Comparison of ENCODE assay signal across 21 cellular contexts in the genomic region with DNA sequence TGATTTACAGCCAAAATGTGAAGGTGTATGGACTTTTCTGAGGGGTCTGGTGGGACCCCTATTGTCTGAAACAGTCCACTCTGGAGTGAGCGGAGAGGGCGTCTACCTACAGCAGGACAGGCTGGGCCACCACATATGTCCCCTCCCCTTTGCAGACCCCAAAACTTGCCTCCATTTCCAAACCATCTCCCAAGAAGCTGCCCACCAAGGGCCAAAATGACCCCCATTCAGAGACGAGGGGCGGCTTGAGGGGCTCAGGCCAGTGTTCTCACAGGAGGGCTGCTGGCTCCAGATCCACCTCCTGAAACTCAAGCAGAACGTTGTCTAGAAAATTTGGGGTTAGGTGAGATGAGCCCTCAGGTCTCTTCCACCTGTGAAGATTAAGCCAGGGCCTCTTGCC.
DNase-seq lines count a peak whose midpoint lies in the region; ATAC-seq and TF ChIP-seq lines count a peak whose summit lies in the region.
"Had no signal": no experiment of that assay in that cellular context is flagged by ENCODE, and none has a peak within 500 bp of the region (broad histone marks: within the 10 kb centered on the region; RNA-seq: fewer than 3 reads in every experiment).

No MANE protein-coding gene starts in this region.

- H3K9me3 ChIP-seq in neuronal stem cell (replicated peaks in 1 of 2; ENCODE audit: control insufficient read depth in 2 of 2, insufficient read depth in 1 of 2, low read depth in 1 of 2, low read length in 2 of 2) = no peaks in the 10 kb centered on the region
- H3K9me3 ChIP-seq: BE2C, Caco-2 had no signal

- no peaks in the 10 kb centered on the region for H3K36me3 ChIP-seq in neuronal stem cell (replicated peaks in 1 of 2; ENCODE audit: control insufficient read depth in 2 of 2, insufficient read depth in 2 of 2, low read length in 2 of 2)
- H3K36me3 ChIP-seq: BE2C, BLaER1 had no signal

- no peaks in the 10 kb centered on the region for H3K4me1 Mint-ChIP-seq in endothelial cell (ENCODE audit: unreplicated experiment)
- H3K4me1 Mint-ChIP-seq: CD14-positive monocyte; CD4-positive, CD25-positive, alpha-beta regulatory T cell; CD8-positive, alpha-beta memory T cell had no signal

- DNase-seq in coronary artery (ENCODE audit: low spot score) (peak; percentile 17), endothelial cell (ENCODE audit: low spot score) (no peak), neuronal stem cell (ENCODE audit: low spot score) (no peak), sciatic nerve (ENCODE audit: low spot score) (peak; percentile 14), COLO668 (lab: John Stamatoyannopoulos, UW; ENCODE audit: unreplicated experiment) (no peak), NCI-H128 (lab: John Stamatoyannopoulos, UW; ENCODE audit: unreplicated experiment) (no peak)
- DNase-seq: 8988T; ACHN; BE2C; C1 segment of cervical spinal cord; Caco-2; Calu3; CD4-positive, alpha-beta memory T cell; CD4-positive, CD25-positive, alpha-beta regulatory T cell; CD8-positive, alpha-beta memory T cell; DMS79 treated with DMSO at 0.1 percent for 48 hours; GF-D8 had no signal

- peak overlapping the region; percentile 45 for H2BK5ac ChIP-seq in neuronal stem cell (ENCODE audit: low read length)

- no peak overlapping the region for H2BK12ac ChIP-seq in neuronal stem cell (ENCODE audit: low read length)

- H3K79me1 ChIP-seq in neuronal stem cell (ENCODE audit: low read depth, low read length) = no peaks in the 10 kb centered on the region

- peaks cover 23% of the 10 kb centered on the region for H3K36me3 Mint-ChIP-seq in endothelial cell (ENCODE audit: low read depth, unreplicated experiment)
- H3K36me3 Mint-ChIP-seq: CD14-positive monocyte; CD4-positive, alpha-beta memory T cell; CD4-positive, CD25-positive, alpha-beta regulatory T cell; CD8-positive, alpha-beta memory T cell had no signal

- TF ChIP-seq CTCF in coronary artery (IDR thresholded peaks at IDR 0.05) = no peak
- TF ChIP-seq CTCF in endothelial cell (IDR thresholded peaks at IDR 0.05; ENCODE audit: unreplicated experiment) = no peak

- no peak overlapping the region for H4K91ac ChIP-seq in neuronal stem cell (ENCODE audit: low read depth, low read length, poor library complexity)

- peak overlapping the region; percentile 21 for H3K18ac ChIP-seq in neuronal stem cell (ENCODE audit: low read length)

- H2BK15ac ChIP-seq in neuronal stem cell (ENCODE audit: low read length) = no peak overlapping the region

- peaks cover 0 to 10% of the 10 kb centered on the region in 2 donors for H3K4me1 ChIP-seq in neuronal stem cell (ENCODE audit: control insufficient read depth in 2 of 2, insufficient read depth in 1 of 2, low read depth in 1 of 2, low read length in 2 of 2)
- H3K4me1 ChIP-seq: BE2C, Caco-2 had no signal

- H3K23ac ChIP-seq in neuronal stem cell (ENCODE audit: low read depth, low read length, poor library complexity) = no peak overlapping the region

- H3K27ac ChIP-seq in coronary artery (no peak overlapping the region), neuronal stem cell (replicated peaks; ENCODE audit: low read length) (no peak overlapping the region)
- H3K27ac ChIP-seq: BLaER1 had no signal

- H3K14ac ChIP-seq in neuronal stem cell (ENCODE audit: low read length) = no peak overlapping the region

- no peak overlapping the region for H4K8ac ChIP-seq in neuronal stem cell (ENCODE audit: low read depth, low read length)

- peaks cover 10% of the 10 kb centered on the region for H3K27me3 Mint-ChIP-seq in endothelial cell (ENCODE audit: unreplicated experiment)

- H2BK120ac ChIP-seq in neuronal stem cell (ENCODE audit: low read depth, low read length) = no peak overlapping the region

- no peak overlapping the region for H3K4ac ChIP-seq in neuronal stem cell (ENCODE audit: low read length)

- no CpG with 5 or more reads among the region's 5 CpGs for WGBS in neuronal stem cell (ENCODE audit: extremely low coverage in 2 of 2, insufficient read length in 2 of 2, insufficient replicate concordance in 1 of 2), 2 donors

- ATAC-seq in sciatic nerve = no peak
- ATAC-seq in GM18870 (IDR thresholded peaks at IDR 0.05; ENCODE audit: unreplicated experiment) = no peak
- no peak for ATAC-seq in GM21737 (IDR thresholded peaks at IDR 0.05; ENCODE audit: unreplicated experiment)

- intact Hi-C loops in sciatic nerve (cut with DNase I) = no loop called here

- H3K9me3 Mint-ChIP-seq in endothelial cell (ENCODE audit: unreplicated experiment) = peaks cover 46% of the 10 kb centered on the region

- H3K4me2 ChIP-seq in neuronal stem cell (ENCODE audit: insufficient read depth, low read length, poor library complexity, severe bottlenecking) = no peak overlapping the region
- H3K4me2 ChIP-seq: BLaER1 had no signal

- peak overlapping the region; percentile 30 for H3K27ac Mint-ChIP-seq in endothelial cell (ENCODE audit: unreplicated experiment)
- H3K27ac Mint-ChIP-seq: CD4-positive, alpha-beta memory T cell; CD4-positive, CD25-positive, alpha-beta regulatory T cell; CD8-positive, alpha-beta memory T cell had no signal

- H2AFZ ChIP-seq in neuronal stem cell (ENCODE audit: low read length) = no peak overlapping the region

- H2AK5ac ChIP-seq in neuronal stem cell (ENCODE audit: low read depth, low read length) = peak overlapping the region; percentile 33

- H3K27me3 ChIP-seq in neuronal stem cell (ENCODE audit: control insufficient read depth in 3 of 3, insufficient read depth in 3 of 3, low read depth in 1 of 3, low read length in 3 of 3) = peaks cover 0 to 34% (median 0%) of the 10 kb centered on the region in 3 experiments
- H3K27me3 ChIP-seq: BLaER1 had no signal

- H3K4me3 ChIP-seq in coronary artery = no peak overlapping the region
- H3K4me3 ChIP-seq in neuronal stem cell (ENCODE audit: low read length in 2 of 2) = no peak overlapping the region
- H3K4me3 ChIP-seq: BLaER1 had no signal

- no peak overlapping the region for H3K4me3 Mint-ChIP-seq in endothelial cell (ENCODE audit: unreplicated experiment)
- H3K4me3 Mint-ChIP-seq: CD14-positive monocyte; CD4-positive, alpha-beta memory T cell; CD4-positive, CD25-positive, alpha-beta regulatory T cell; CD8-positive, alpha-beta memory T cell had no signal

- no peak overlapping the region for H3K9ac ChIP-seq in neuronal stem cell (ENCODE audit: low read depth, low read length, poor library complexity)
- H3K9ac ChIP-seq: BLaER1 had no signal

Comparison
In these comparisons a context has a peak if more than half of its experiments do, and no peak if none do; other contexts are left out.
1. DNase-seq: peak in coronary artery (single experiment) and sciatic nerve (single experiment); none in endothelial cell (single experiment), neuronal stem cell (single experiment), COLO668 (single experiment) and NCI-H128 (single experiment).